Comparison of ENCODE assay signal across 27 cellular contexts in the genomic region with DNA sequence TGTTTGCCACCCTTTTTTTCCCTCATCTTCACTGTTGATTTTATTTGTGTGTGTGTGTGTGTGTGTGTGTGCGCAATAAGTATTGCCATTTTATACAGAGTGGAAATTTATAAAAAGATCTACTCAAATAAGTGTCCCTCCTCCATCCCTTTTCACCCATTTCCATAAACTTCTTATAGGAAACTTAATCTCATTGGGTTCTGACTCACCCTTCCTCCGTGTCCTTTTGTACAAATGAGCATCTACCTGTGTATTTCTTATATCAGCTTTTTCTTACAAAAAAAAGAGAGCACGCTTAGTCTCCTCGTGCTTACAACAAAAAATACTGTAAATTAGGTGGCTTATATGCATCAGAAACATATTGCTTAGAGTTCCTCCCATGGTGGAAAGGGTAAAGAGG.
DNase-seq lines count a peak whose midpoint lies in the region; ATAC-seq and TF ChIP-seq lines count a peak whose summit lies in the region.
"Had no signal": no experiment of that assay in that cellular context is flagged by ENCODE, and none has a peak within 500 bp of the region (broad histone marks: within the 10 kb centered on the region; RNA-seq: fewer than 3 reads in every experiment).

No MANE protein-coding gene starts in this region.

- POLR2A ChIA-PET in PC-3 (lab: Charles Lee; ENCODE audit: unreplicated experiment), result interaction anchor here (0.6 kb wide), 1 partner anchor 513 kb away, joined by 3 read pairs; no protein-coding TSS in a partner anchor

- no peak for TF ChIP-seq CTCF in PC-3 (conservative IDR thresholded peaks at IDR 0.05; ENCODE audit: low read depth, low read length)

- H3K79me2 ChIP-seq in PC-3 (ENCODE audit: low read length), result no peaks in the 10 kb centered on the region

- H3K9me2 ChIP-seq in PC-3 (replicated peaks; ENCODE audit: low read length), result no peaks in the 10 kb centered on the region

- H3K4me2 ChIP-seq in PC-3 (ENCODE audit: low read length), result no peak overlapping the region
- H3K4me2 ChIP-seq: A549; BLaER1; BLaER1 treated with 17β-estradiol and CSF1 and Interleukin-3, amounts not matched to agents 10 nM and 100 nM had no signal

- H4K20me1 ChIP-seq in PC-3 (ENCODE audit: low read length), result no peaks in the 10 kb centered on the region
- H4K20me1 ChIP-seq: BLaER1; BLaER1 treated with 17β-estradiol and CSF1 and Interleukin-3, amounts not matched to agents 10 nM and 100 nM had no signal

- H3K4me1 ChIP-seq in PC-3 (ENCODE audit: insufficient read depth, low read length), result peaks cover 10% of the 10 kb centered on the region; the same call in 1 of the 2 replicates
- H3K4me1 ChIP-seq: A549; BE2C; BLaER1; BLaER1 treated with 17β-estradiol and CSF1 and Interleukin-3, amounts not matched to agents 10 nM and 100 nM; Caco-2 had no signal

- H2AFZ ChIP-seq in PC-3 (ENCODE audit: low read length), result no peak overlapping the region

- H3K27me3 ChIP-seq in PC-3 (ENCODE audit: low read length), result no peaks in the 10 kb centered on the region
- H3K27me3 ChIP-seq: BE2C; BLaER1; BLaER1 treated with 17β-estradiol and CSF1 and Interleukin-3, amounts not matched to agents 10 nM and 100 nM had no signal

- no peaks in the 10 kb centered on the region for H3K36me3 ChIP-seq in PC-3 (ENCODE audit: low read depth, low read length)
- H3K36me3 ChIP-seq: BE2C; BLaER1; BLaER1 treated with 17β-estradiol and CSF1 and Interleukin-3, amounts not matched to agents 10 nM and 100 nM had no signal

- H3K27ac ChIP-seq in PC-3 (ENCODE audit: low read length), result no peak overlapping the region
- H3K27ac ChIP-seq: 22Rv1; A549; BLaER1; BLaER1 treated with 17β-estradiol and CSF1 and Interleukin-3, amounts not matched to agents 10 nM and 100 nM; C4-2B had no signal

- H3K4me3 ChIP-seq in PC-3 (ENCODE audit: low read length), result no peak overlapping the region
- H3K4me3 ChIP-seq: A549; BLaER1; BLaER1 treated with 17β-estradiol and CSF1 and Interleukin-3, amounts not matched to agents 10 nM and 100 nM had no signal

- H3F3A ChIP-seq in PC-3 (ENCODE audit: low read length, unreplicated experiment), result no peaks in the 10 kb centered on the region

- peak; percentile 35 for DNase-seq in PC-3
- DNase-seq: 8988T; ACHN; AML-193; BE2C; C1 segment of cervical spinal cord; Caco-2; Calu3; CD4-positive, alpha-beta memory T cell; CD4-positive, alpha-beta T cell; CD4-positive, CD25-positive, alpha-beta regulatory T cell; CD8-positive, alpha-beta memory T cell; CD8-positive, alpha-beta T cell; COR-L47; DMS 273 treated with DMSO at 0.1 percent for 48 hours; DMS153; DMS53; DMS79; DMS79 treated with DMSO at 0.1 percent for 48 hours; DND-41; EL had no signal

- no TSS peak for BruUV-seq in PC-3 (replicated peaks; lab: Mats Ljungman, UMichigan)

- no peak overlapping the region for H3K9ac ChIP-seq in PC-3 (ENCODE audit: low read length)
- H3K9ac ChIP-seq: BLaER1; BLaER1 treated with 17β-estradiol and CSF1 and Interleukin-3, amounts not matched to agents 10 nM and 100 nM had no signal

- ATAC-seq in PC-3, result peak; percentile 90
- no peak for ATAC-seq in GM18867 (IDR thresholded peaks at IDR 0.05; ENCODE audit: unreplicated experiment)
- ATAC-seq: A549; CD8-positive, alpha-beta T cell had no signal

- intact Hi-C loops in PC-3 (cut with micrococcal nuclease), result no loop called here

- CTCF ChIA-PET in PC-3 (lab: Charles Lee), result no interaction called here

- H3K9me3 ChIP-seq in PC-3 (ENCODE audit: low read length), result no peaks in the 10 kb centered on the region
- H3K9me3 ChIP-seq: A549; BE2C; BLaER1; BLaER1 treated with 17β-estradiol and CSF1 and Interleukin-3, amounts not matched to agents 10 nM and 100 nM; Caco-2 had no signal
